Comparison of ENCODE assay signal across 5 cellular contexts in genomic region chr2:175879679-175880078, GRCh38.
"Had no signal": no experiment of that assay in that cellular context is flagged by ENCODE, and none has a peak within 500 bp of the region (broad histone marks: within the 10 kb centered on the region; RNA-seq: fewer than 3 reads in every experiment).

No MANE protein-coding gene starts in this region.

- H2AFZ ChIP-seq: GM23248 had no signal

- H3K4me3 Mint-ChIP-seq: H9, IgD-negative memory B cell had no signal

- H3K9me3 Mint-ChIP-seq: H9 had no signal

- H3K27ac ChIP-seq: GM23248 had no signal

- DNase-seq: GM23248, H9, HCEC 1CT, KG1 had no signal

- H3K4me3 ChIP-seq: GM23248 had no signal

- H3K27ac Mint-ChIP-seq: H9, IgD-negative memory B cell had no signal

- H3K36me3 Mint-ChIP-seq: IgD-negative memory B cell had no signal

- H3K4me1 Mint-ChIP-seq: IgD-negative memory B cell had no signal

- H3K9ac ChIP-seq: GM23248 had no signal
